In genomic region chr1:89815611-89816010, GRCh38 we compare ENCODE assay signal across 12 cellular contexts. TPM values are rescaled to one million over a fixed set of nuclear protein-coding genes. Genes with fewer than 3 reads are reported as not detected.
DNase-seq lines count a peak whose midpoint lies in the region; ATAC-seq and TF ChIP-seq lines count a peak whose summit lies in the region.
"Had no signal": no experiment of that assay in that cellular context is flagged by ENCODE, and none has a peak within 500 bp of the region (broad histone marks: within the 10 kb centered on the region; RNA-seq: fewer than 3 reads in every experiment).

No MANE protein-coding gene starts in this region.

- no peak for DNase-seq in natural killer cell treated with Interleukin-12 subunit alpha and Interleukin-12 subunit beta and Interleukin-15 and Interleukin-18, amount 100 ng/mL, for 72 hours (ENCODE audit: low spot score)
- DNase-seq in natural killer cell (no peak), upper lobe of right lung (no peak), DMS153 treated with DMSO at 0.1 percent for 48 hours (lab: John Stamatoyannopoulos, UW; ENCODE audit: unreplicated experiment) (no peak)
- DNase-seq: activated CD4-positive, alpha-beta memory T cell treated with anti-CD3 and anti-CD28 coated beads for 36 hours; effector CD8-positive, alpha-beta T cell; spleen; stimulated activated naive CD4-positive, alpha-beta T cell had no signal

- H4K20me1 ChIP-seq in OCI-LY3 (ENCODE audit: insufficient read depth, low read length) = no peaks in the 10 kb centered on the region

- H2AFZ ChIP-seq in OCI-LY3 (ENCODE audit: low read depth, low read length) = no peak overlapping the region

- TF ChIP-seq CTCF in natural killer cell (IDR thresholded peaks at IDR 0.05) (no peak), OCI-LY3 (IDR thresholded peaks at IDR 0.05; ENCODE audit: low read depth, low read length) (no peak), upper lobe of right lung (IDR thresholded peaks at IDR 0.05) (no peak)

- no peaks in the 10 kb centered on the region for H3K9me3 Mint-ChIP-seq in natural killer cell treated with Interleukin-12 subunit alpha and Interleukin-12 subunit beta and Interleukin-15 and Interleukin-18, amount 100 ng/mL, for 72 hours
- H3K9me3 Mint-ChIP-seq in natural killer cell = no peaks in the 10 kb centered on the region
- H3K9me3 Mint-ChIP-seq: activated CD4-positive, alpha-beta memory T cell treated with anti-CD3 and anti-CD28 coated beads for 36 hours had no signal

- H3K27ac ChIP-seq in OCI-LY3 (ENCODE audit: low read length) (no peak overlapping the region), upper lobe of right lung (no peak overlapping the region)

- H3K4me1 Mint-ChIP-seq in natural killer cell treated with Interleukin-12 subunit alpha and Interleukin-12 subunit beta and Interleukin-15 and Interleukin-18, amount 100 ng/mL, for 72 hours (ENCODE audit: low read depth in 2 of 2) = peaks cover 15 to 28% of the 10 kb centered on the region in 2 donors
- H3K4me1 Mint-ChIP-seq in natural killer cell = peaks cover 17% of the 10 kb centered on the region in 2 donors

- no peak overlapping the region for H3K9ac ChIP-seq in OCI-LY3 (ENCODE audit: low read length)

- peaks cover 6% of the 10 kb centered on the region; the same call in 1 of the 2 replicates for H3K79me2 ChIP-seq in OCI-LY3 (ENCODE audit: low read length)

- no peaks in the 10 kb centered on the region for H3K9me3 ChIP-seq in OCI-LY3 (ENCODE audit: insufficient read depth, low read length)
- no peaks in the 10 kb centered on the region for H3K9me3 ChIP-seq in upper lobe of right lung
- H3K9me3 ChIP-seq: spleen had no signal

- H3K36me3 ChIP-seq in OCI-LY3 (replicated peaks; ENCODE audit: low read depth, low read length) (no peaks in the 10 kb centered on the region), upper lobe of right lung (no peaks in the 10 kb centered on the region)
- H3K36me3 ChIP-seq: spleen had no signal

- H3K4me3 ChIP-seq in OCI-LY3 (ENCODE audit: low read length) (peak overlapping the region; percentile 20; the same call in 1 of the 2 replicates), upper lobe of right lung (no peak overlapping the region)

- H3K27ac Mint-ChIP-seq in natural killer cell treated with Interleukin-12 subunit alpha and Interleukin-12 subunit beta and Interleukin-15 and Interleukin-18, amount 100 ng/mL, for 72 hours = peak overlapping the region in 1 of 2 donors; percentile 58
- no peak overlapping the region for H3K27ac Mint-ChIP-seq in natural killer cell
- H3K27ac Mint-ChIP-seq: activated CD4-positive, alpha-beta memory T cell treated with anti-CD3 and anti-CD28 coated beads for 36 hours had no signal

- ATAC-seq in natural killer cell treated with Interleukin-12 subunit alpha and Interleukin-12 subunit beta and Interleukin-15 and Interleukin-18, amount 100 ng/mL, for 72 hours = peak; percentile 54 to 77
- ATAC-seq in natural killer cell (no peak), HG03103 (IDR thresholded peaks at IDR 0.05; ENCODE audit: low read depth, unreplicated experiment) (peak; percentile 60), upper lobe of right lung (peak; percentile 74), GM18867 (IDR thresholded peaks at IDR 0.05; ENCODE audit: unreplicated experiment) (no peak), HG02840 (IDR thresholded peaks at IDR 0.05; ENCODE audit: low FRiP score, unreplicated experiment) (no peak)

- peak overlapping the region; percentile 49 for H3K4me2 ChIP-seq in OCI-LY3 (ENCODE audit: low read length)

- H3K36me3 Mint-ChIP-seq in natural killer cell treated with Interleukin-12 subunit alpha and Interleukin-12 subunit beta and Interleukin-15 and Interleukin-18, amount 100 ng/mL, for 72 hours = no peaks in the 10 kb centered on the region
- no peaks in the 10 kb centered on the region for H3K36me3 Mint-ChIP-seq in natural killer cell
- H3K36me3 Mint-ChIP-seq: activated CD4-positive, alpha-beta memory T cell treated with anti-CD3 and anti-CD28 coated beads for 36 hours had no signal

- intact Hi-C loops in natural killer cell (cut with micrococcal nuclease) (no loop called here), upper lobe of right lung (cut with DNase I) (no loop called here)

- H3K27me3 ChIP-seq in OCI-LY3 (ENCODE audit: low read depth, low read length) (peaks cover 4% of the 10 kb centered on the region; the same call in 1 of the 2 replicates), upper lobe of right lung (no peaks in the 10 kb centered on the region)
- H3K27me3 ChIP-seq: spleen had no signal

- peaks cover 25% of the 10 kb centered on the region in 2 donors for H3K27me3 Mint-ChIP-seq in natural killer cell treated with Interleukin-12 subunit alpha and Interleukin-12 subunit beta and Interleukin-15 and Interleukin-18, amount 100 ng/mL, for 72 hours
- H3K27me3 Mint-ChIP-seq in natural killer cell (ENCODE audit: low read depth in 2 of 2) = peaks cover 28 to 43% of the 10 kb centered on the region in 2 donors

- H3K4me3 Mint-ChIP-seq in natural killer cell treated with Interleukin-12 subunit alpha and Interleukin-12 subunit beta and Interleukin-15 and Interleukin-18, amount 100 ng/mL, for 72 hours = peak overlapping the region; percentile 6
- H3K4me3 Mint-ChIP-seq in natural killer cell = no peak overlapping the region
- H3K4me3 Mint-ChIP-seq: activated CD4-positive, alpha-beta memory T cell treated with anti-CD3 and anti-CD28 coated beads for 36 hours had no signal

- H3K4me1 ChIP-seq in OCI-LY3 (ENCODE audit: low read length) = peaks cover 27% of the 10 kb centered on the region
- no peaks in the 10 kb centered on the region for H3K4me1 ChIP-seq in upper lobe of right lung

RNA-seq across cellular contexts. Expression of gene LRRC8D, which starts 5.2 kb away (rescaled TPM):
- 10 to 100 TPM; 19.8 to 27.3 TPM for total RNA-seq in natural killer cell treated with Interleukin-12 subunit alpha and Interleukin-12 subunit beta and Interleukin-15 and Interleukin-18, amount 100 ng/mL, for 72 hours
- 10 to 100 TPM; 16.2 to 26.2 (median 17.1) TPM for total RNA-seq in natural killer cell
- 17.0 TPM for total RNA-seq in upper lobe of right lung

Comparison
In these comparisons a context has a peak if more than half of its experiments do, and no peak if none do; other contexts are left out.
1. ATAC-seq: peak in natural killer cell treated with Interleukin-12 subunit alpha and Interleukin-12 subunit beta and Interleukin-15 and Interleukin-18, amount 100 ng/mL, for 72 hours (2 of 2), HG03103 (single experiment) and upper lobe of right lung (single experiment); none in natural killer cell (0 of 3), GM18867 (single experiment) and HG02840 (single experiment).